8 cellular contexts compared by ENCODE assay signal in genomic region chr6:121335111-121336008, GRCh38. TPM values are rescaled to one million over a fixed set of nuclear protein-coding genes. Genes with fewer than 3 reads are reported as not detected.
A peak's percentile ranks its signal among the peaks of the same experiment; 100 is the strongest.
DNase-seq lines count a peak whose midpoint lies in the region; ATAC-seq and TF ChIP-seq lines count a peak whose summit lies in the region.

No MANE protein-coding gene starts in this region.

- WGBS in spleen, 5 donors, result 67 to 72% (median 68%) methylated on average over 13 of the region's 13 CpGs

- intact Hi-C loops in spleen (cut with DNase I; ENCODE audit: low total_unique reads), result no loop called here

- no peaks in the 10 kb centered on the region for H3K27me3 ChIP-seq in spleen (replicated peaks in 1 of 7)

- H3K4me3 ChIP-seq in GM08714 (ENCODE audit: low read length), result peak overlapping the region; percentile 78
- peak overlapping the region; percentile 79 for H3K4me3 ChIP-seq in iPS-11a (ENCODE audit: low read depth, low read length)
- peak overlapping the region; percentile 48 to 88 (median 70) for H3K4me3 ChIP-seq in spleen

- no peak for DNase-seq in activated naive CD4-positive, alpha-beta T cell treated with anti-CD3 and anti-CD28 coated beads, Interleukin-2, amount 50 U/mL, for 72 hours (ENCODE audit: low spot score in 2 of 2)
- no peak for DNase-seq in spleen
- no peak for DNase-seq in NCI-H2081 (lab: John Stamatoyannopoulos, UW)
- DNase-seq in GM10266 (ENCODE audit: extremely low spot score), result no peak

- no peaks in the 10 kb centered on the region for H3K36me3 ChIP-seq in spleen

- H3K9me3 ChIP-seq in spleen, result no peaks in the 10 kb centered on the region

- H3K4me1 ChIP-seq in spleen, result peaks cover 0 to 32% (median 17%) of the 10 kb centered on the region in 6 donors

- H3K27ac ChIP-seq in spleen, result peak overlapping the region; percentile 92 to 98 (median 96)

- TF ChIP-seq POLR2A in spleen (IDR thresholded peaks at IDR 0.05), result no peak

- no peaks in the 10 kb centered on the region for H3K9me3 Mint-ChIP-seq in activated naive CD4-positive, alpha-beta T cell treated with anti-CD3 and anti-CD28 coated beads, Interleukin-2, amount 50 U/mL, for 72 hours

- ATAC-seq in HG03432 (IDR thresholded peaks at IDR 0.05; ENCODE audit: unreplicated experiment) (peak; percentile 2), HG02938 (IDR thresholded peaks at IDR 0.05; ENCODE audit: unreplicated experiment) (no peak)
- ATAC-seq in activated naive CD4-positive, alpha-beta T cell treated with anti-CD3 and anti-CD28 coated beads, Interleukin-2, amount 50 U/mL, for 72 hours, result no peak

- H3K36me3 Mint-ChIP-seq in activated naive CD4-positive, alpha-beta T cell treated with anti-CD3 and anti-CD28 coated beads, Interleukin-2, amount 50 U/mL, for 72 hours, result peaks cover 8 to 11% of the 10 kb centered on the region in 2 donors

- TF ChIP-seq CTCF in spleen (IDR thresholded peaks at IDR 0.05 in 8 of 11, conservative IDR thresholded peaks at IDR 0.05 in 3 of 11) (no peak), GM10266 (IDR thresholded peaks at IDR 0.05; ENCODE audit: control insufficient read depth, insufficient read depth, low read depth, missing control alignments) (no peak)

- peak overlapping the region; percentile 96 to 99 for H3K27ac Mint-ChIP-seq in activated naive CD4-positive, alpha-beta T cell treated with anti-CD3 and anti-CD28 coated beads, Interleukin-2, amount 50 U/mL, for 72 hours

RNA-seq across cellular contexts. Expression of gene TBC1D32, which starts 1.1 kb away (rescaled TPM):
- total RNA-seq in activated naive CD4-positive, alpha-beta T cell treated with anti-CD3 and anti-CD28 coated beads, Interleukin-2, amount 50 U/mL, for 72 hours, result 10 to 100 TPM in 1 of 2 donors, 1 to 10 TPM in 1; 8.4 to 12.6 TPM
- 10 to 100 TPM in 6 of 7 donors, 1 to 10 TPM in 1; 8.6 to 18.8 (median 12.8) TPM for total RNA-seq in spleen
- 1 to 10 TPM; 1.5 to 4.5 (median 1.6) TPM for polyA plus RNA-seq in spleen
